Comparison of ENCODE assay signal across 20 cellular contexts in the genomic region with DNA sequence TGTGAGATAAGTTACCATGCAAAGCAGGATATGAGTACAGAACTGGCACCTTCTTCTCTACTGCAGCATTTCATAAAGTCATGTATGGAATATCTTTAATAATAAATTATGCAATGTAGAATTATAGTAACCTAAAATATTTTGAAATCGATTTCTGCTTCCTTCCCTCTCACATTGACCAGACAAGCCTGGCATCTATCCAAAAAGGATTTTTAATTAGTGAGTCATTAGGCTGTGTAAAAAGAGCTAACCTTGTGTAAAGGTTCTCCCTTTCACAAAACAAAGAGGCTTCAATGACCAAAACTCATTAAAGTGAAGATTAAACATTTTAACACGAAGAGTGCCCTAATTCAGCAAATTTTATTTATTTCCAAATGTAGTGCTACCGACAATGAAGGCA. TPM values are rescaled to one million over a fixed set of nuclear protein-coding genes. Genes with fewer than 3 reads are reported as not detected.
DNase-seq lines count a peak whose midpoint lies in the region; ATAC-seq, FAIRE-seq and TF ChIP-seq lines count a peak whose summit lies in the region.
"Had no signal": no experiment of that assay in that cellular context is flagged by ENCODE, and none has a peak within 500 bp of the region (broad histone marks: within the 10 kb centered on the region; RNA-seq: fewer than 3 reads in every experiment).

No MANE protein-coding gene starts in this region.

- peaks cover 9% of the 10 kb centered on the region for H3K4me1 Mint-ChIP-seq in Calu3 (ENCODE audit: low read depth, unreplicated experiment)
- H3K4me1 Mint-ChIP-seq: naive thymus-derived CD8-positive, alpha-beta T cell; stimulated activated naive CD8-positive, alpha-beta T cell treated with anti-CD3 and anti-CD28 coated beads, Interleukin-15, amount 100 ng/mL, for 72 hours had no signal

- TF ChIP-seq EP300 in upper lobe of left lung (IDR thresholded peaks at IDR 0.05), result no peak

- H3K9me3 Mint-ChIP-seq in Calu3 (ENCODE audit: low read depth, unreplicated experiment), result no peaks in the 10 kb centered on the region

- no peak overlapping the region for H3K27ac ChIP-seq in HEK293 (ENCODE audit: extremely low read depth, low read depth, low read length)
- H3K27ac ChIP-seq in upper lobe of left lung, result no peak overlapping the region
- H3K27ac ChIP-seq: gastroesophageal sphincter, right atrium auricular region, WERI-Rb-1 had no signal

- BruUV-seq in Calu3 (replicated peaks; lab: Mats Ljungman, UMichigan), result no TSS peak

- ATAC-seq in upper lobe of left lung (ENCODE audit: low FRiP score in 2 of 2), result no peak
- ATAC-seq: gastroesophageal sphincter; naive thymus-derived CD8-positive, alpha-beta T cell; stimulated activated naive CD8-positive, alpha-beta T cell treated with anti-CD3 and anti-CD28 coated beads, Interleukin-15, amount 100 ng/mL, for 72 hours; T-helper 17 cell had no signal

- FAIRE-seq in HTR-8/SVneo (lab: Jason Lieb, UNC), result no peak

- TF ChIP-seq CTCF in Calu3 (IDR thresholded peaks at IDR 0.05; ENCODE audit: unreplicated experiment) (no peak), HEK293 (tag by site-specific recombination; IDR thresholded peaks at IDR 0.05) (no peak), upper lobe of left lung (IDR thresholded peaks at IDR 0.05) (no peak)

- no peaks in the 10 kb centered on the region for H3K4me1 ChIP-seq in HEK293 (ENCODE audit: control insufficient read depth, insufficient read depth, low read length)
- peaks cover 0 to 6% (median 3%) of the 10 kb centered on the region in 4 donors for H3K4me1 ChIP-seq in upper lobe of left lung
- H3K4me1 ChIP-seq: gastroesophageal sphincter, right atrium auricular region had no signal

- no peaks in the 10 kb centered on the region for H3K27me3 Mint-ChIP-seq in Calu3 (ENCODE audit: unreplicated experiment)

- CTCF ChIA-PET in Calu3 (lab: Charles Lee) (no interaction called here), HEK293 (lab: Yijun Ruan, JAX) (interaction anchor here (0.6 kb wide), 1 partner anchor 34 kb away, joined by 3 read pairs; no protein-coding TSS in a partner anchor)

- peak overlapping the region; percentile 21 for H3K4me3 Mint-ChIP-seq in Calu3 (ENCODE audit: low read depth, unreplicated experiment)
- H3K4me3 Mint-ChIP-seq: naive thymus-derived CD8-positive, alpha-beta T cell; stimulated activated naive CD8-positive, alpha-beta T cell treated with anti-CD3 and anti-CD28 coated beads, Interleukin-15, amount 100 ng/mL, for 72 hours; T-helper 17 cell had no signal

- TF ChIP-seq POLR2A in upper lobe of left lung (IDR thresholded peaks at IDR 0.05), result no peak

- peak overlapping the region; percentile 55 for H3K27ac Mint-ChIP-seq in Calu3 (ENCODE audit: unreplicated experiment)
- H3K27ac Mint-ChIP-seq: naive thymus-derived CD8-positive, alpha-beta T cell; stimulated activated naive CD8-positive, alpha-beta T cell treated with anti-CD3 and anti-CD28 coated beads, Interleukin-15, amount 100 ng/mL, for 72 hours; T-helper 17 cell had no signal

- no peaks in the 10 kb centered on the region for H3K36me3 ChIP-seq in HEK293 (ENCODE audit: control insufficient read depth in 2 of 2, insufficient read depth in 1 of 2, low read length in 2 of 2)
- no peaks in the 10 kb centered on the region for H3K36me3 ChIP-seq in upper lobe of left lung
- H3K36me3 ChIP-seq: gastroesophageal sphincter, MG63, right atrium auricular region, WERI-Rb-1 had no signal

- WGBS in upper lobe of left lung, 2 donors, result 27 to 37% methylated on average over 3 of the region's 3 CpGs

- DNase-seq in Calu3 (peak; percentile 14), NCI-H774 (lab: John Stamatoyannopoulos, UW) (peak; percentile 57), dermis blood vessel endothelial cell (peak; percentile 36), NCI-H2081 (lab: John Stamatoyannopoulos, UW) (no peak), upper lobe of left lung (no peak), HTR-8/SVneo (ENCODE audit: insufficient read length, low spot score) (no peak)
- DNase-seq: activated CD8-positive, alpha-beta memory T cell treated with anti-CD3 and anti-CD28 coated beads, Interleukin-2, amount 50 U/mL, for 48 hours; activated effector memory CD4-positive, alpha-beta T cell treated with Interleukin-2 at 50 U/mL for 16 hours; central memory CD4-positive, alpha-beta T cell; kidney glomerular epithelial cell; MG63; naive thymus-derived CD8-positive, alpha-beta T cell; stimulated activated CD4-positive, alpha-beta T cell treated with anti-CD3 and anti-CD28 coated beads, Interleukin-4, amount 100 ng/mL, for 4 hours; stimulated activated naive CD8-positive, alpha-beta T cell treated with anti-CD3 and anti-CD28 coated beads, Interleukin-15, amount 100 ng/mL, for 72 hours; T-helper 17 cell; trophoblast cell; WERI-Rb-1 had no signal

- H3K4me3 ChIP-seq in HEK293 (ENCODE audit: low read depth, low read length) (no peak overlapping the region), upper lobe of left lung (no peak overlapping the region)
- H3K4me3 ChIP-seq: gastroesophageal sphincter, MG63, right atrium auricular region had no signal

- no peaks in the 10 kb centered on the region for H3K9me3 ChIP-seq in HEK293 (ENCODE audit: control insufficient read depth, insufficient read depth, low read depth, low read length)
- no peaks in the 10 kb centered on the region for H3K9me3 ChIP-seq in upper lobe of left lung
- H3K9me3 ChIP-seq: gastroesophageal sphincter, MG63, right atrium auricular region had no signal

- H3K27me3 ChIP-seq in upper lobe of left lung, result no peaks in the 10 kb centered on the region
- H3K27me3 ChIP-seq: gastroesophageal sphincter, MG63, right atrium auricular region had no signal

- POLR2A ChIA-PET in HEK293 (lab: Yijun Ruan, JAX), result no interaction called here

- no peaks in the 10 kb centered on the region for H3K36me3 Mint-ChIP-seq in Calu3 (ENCODE audit: insufficient read depth, unreplicated experiment)
- H3K36me3 Mint-ChIP-seq: naive thymus-derived CD8-positive, alpha-beta T cell had no signal

- intact Hi-C loops in Calu3 (cut with micrococcal nuclease; ENCODE audit: unreplicated experiment), result no loop called here

TF ChIP-seq in HEK293, 187 proteins besides CTCF, POLR2A, EP300 and RAD21:
- no peak for TF ChIP-seq ZNF112 (tag by site-specific recombination; IDR thresholded peaks at IDR 0.05)
- TF ChIP-seq, protein P1, sequence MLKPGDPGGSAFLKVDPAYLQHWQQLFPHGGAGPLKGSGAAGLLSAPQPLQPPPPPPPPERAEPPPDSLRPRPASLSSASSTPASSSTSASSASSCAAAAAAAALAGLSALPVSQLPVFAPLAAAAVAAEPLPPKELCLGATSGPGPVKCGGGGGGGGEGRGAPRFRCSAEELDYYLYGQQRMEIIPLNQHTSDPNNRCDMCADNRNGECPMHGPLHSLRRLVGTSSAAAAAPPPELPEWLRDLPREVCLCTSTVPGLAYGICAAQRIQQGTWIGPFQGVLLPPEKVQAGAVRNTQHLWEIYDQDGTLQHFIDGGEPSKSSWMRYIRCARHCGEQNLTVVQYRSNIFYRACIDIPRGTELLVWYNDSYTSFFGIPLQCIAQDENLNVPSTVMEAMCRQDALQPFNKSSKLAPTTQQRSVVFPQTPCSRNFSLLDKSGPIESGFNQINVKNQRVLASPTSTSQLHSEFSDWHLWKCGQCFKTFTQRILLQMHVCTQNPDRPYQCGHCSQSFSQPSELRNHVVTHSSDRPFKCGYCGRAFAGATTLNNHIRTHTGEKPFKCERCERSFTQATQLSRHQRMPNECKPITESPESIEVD (tag by site-specific recombination; IDR thresholded peaks at IDR 0.05), result peak; percentile 22; the same call in 1 of the 2 replicates

RNA-seq across cellular contexts. Expression of a gene that starts 48.7 kb away (rescaled TPM):
- total RNA-seq in Calu3 (2022) (19.2 TPM in 2 replicates), dermis blood vessel endothelial cell (364 and 485 TPM in 2 replicates), upper lobe of left lung (10 to 100 TPM in 5 of 6 donors, 1 to 10 TPM in 1; 7.1 to 27.3 (median 20.1) TPM)

Comparison
In these comparisons a context has a peak if more than half of its experiments do, and no peak if none do; other contexts are left out.
1. DNase-seq: peak in Calu3 (single experiment), NCI-H774 (single experiment) and dermis blood vessel endothelial cell (single experiment); none in NCI-H2081 (0 of 2), upper lobe of left lung (0 of 2) and HTR-8/SVneo (single experiment).
2. RNA of a gene that starts 48.7 kb away (total RNA-seq): 364 to 485 TPM in dermis blood vessel endothelial cell; 7.1 to 27.3 TPM in upper lobe of left lung and 19.2 TPM in Calu3; every median in the first group is over 10 times any median in the second.